1 cellular context compared by ENCODE assay signal in genomic region chr2:71464389-71464788, GRCh38.
TF ChIP-seq lines count a peak whose summit lies in the region.

No MANE protein-coding gene starts in this region.

TF ChIP-seq in K562, 482 proteins besides CTCF, POLR2A, EP300 and RAD21:
- TF ChIP-seq ZC3H8 (IDR thresholded peaks at IDR 0.05) (no peak), ESRRA (IDR thresholded peaks at IDR 0.05; ENCODE audit: borderline replicate concordance, low read depth) (peak; percentile 66; the same call in 1 of the 2 replicates)
TF ChIP-seq in K562: peak in this region for 1.
